21 cellular contexts compared by ENCODE assay signal in genomic region chr5:111232311-111233049, GRCh38. TPM values are rescaled to one million over a fixed set of nuclear protein-coding genes. Genes with fewer than 3 reads are reported as not detected.
DNase-seq lines count a peak whose midpoint lies in the region; ATAC-seq, FAIRE-seq and TF ChIP-seq lines count a peak whose summit lies in the region.
"Had no signal": no experiment of that assay in that cellular context is flagged by ENCODE, and none has a peak within 500 bp of the region (broad histone marks: within the 10 kb centered on the region; RNA-seq: fewer than 3 reads in every experiment).

No MANE protein-coding gene starts in this region.

- no peak for DNase-seq in activated CD4-positive, alpha-beta T cell treated with anti-CD3 and anti-CD28 coated beads for 36 hours
- no peak for DNase-seq in activated CD4-positive, alpha-beta T cell treated with anti-CD3 and anti-CD28 coated beads, Interleukin-2, amount 50 U/mL, for 48 hours
- no peak for DNase-seq in GM19239 (ENCODE audit: insufficient read length, low spot score)
- DNase-seq in activated CD4-positive, alpha-beta memory T cell treated with anti-CD3 and anti-CD28 coated beads, Interleukin-2, amount 10 ng/mL, durations not matched to agents 7 days and 5 days, result no peak
- DNase-seq in effector memory CD8-positive, alpha-beta T cell, result peak in 1 of 3 experiments; percentile 15
- DNase-seq in H54 (ENCODE audit: insufficient read length, low spot score), result no peak
- DNase-seq: activated CD4-positive, CD25-positive, alpha-beta regulatory T cell; cortex of kidney; mucosa of descending colon; NCI-H1417 treated with DMSO at 0.1 percent for 48 hours; right cardiac atrium; stimulated activated CD4-positive, alpha-beta T cell treated with anti-CD3 and anti-CD28 coated beads, Interleukin-15, amount 100 ng/mL, for 24 hours; stomach; SW 1271 had no signal

- intact Hi-C loops in activated CD4-positive, alpha-beta T cell treated with anti-CD3 and anti-CD28 coated beads for 36 hours (cut with DNase I, micrococcal nuclease), result loop anchor here (1.0 to 10.0 kb wide), 4 partner anchors 9 to 1818 kb away; no protein-coding TSS in a partner anchor

- POLR2A ChIA-PET in activated CD4-positive, alpha-beta T cell treated with anti-CD3 and anti-CD28 coated beads for 36 hours (lab: Charles Lee), result interaction anchor here (0.6 to 1.1 kb wide), 5 partner anchors 8 to 23 kb away, joined by 3 to 7 read pairs (median 4); partner anchors contain the start of gene CAMK4
- POLR2A ChIA-PET in activated CD4-positive, alpha-beta memory T cell treated with anti-CD3 and anti-CD28 coated beads, Interleukin-2, amount 10 ng/mL, durations not matched to agents 7 days and 5 days (lab: Charles Lee), result interaction anchor here (1.2 to 2.2 kb wide), 3 partner anchors 8 to 21 kb away, joined by 3 to 28 read pairs (median 3); partner anchors contain the start of gene CAMK4

- FAIRE-seq in GM19239 (lab: Jason Lieb, UNC), result peak; percentile 63
- no peak for FAIRE-seq in H54 (lab: Jason Lieb, UNC)
- FAIRE-seq: A549, frontal cortex, urothelium cell line had no signal

- H3K4me1 Mint-ChIP-seq in activated CD4-positive, alpha-beta T cell treated with anti-CD3 and anti-CD28 coated beads for 36 hours, result peaks cover 91% of the 10 kb centered on the region
- H3K4me1 Mint-ChIP-seq in activated CD4-positive, alpha-beta memory T cell treated with anti-CD3 and anti-CD28 coated beads, Interleukin-2, amount 10 ng/mL, durations not matched to agents 7 days and 5 days, result peaks cover 91% of the 10 kb centered on the region
- H3K4me1 Mint-ChIP-seq in effector memory CD8-positive, alpha-beta T cell (ENCODE audit: low read depth in 2 of 2), result peaks cover 61 to 84% of the 10 kb centered on the region in 2 donors

- no peak for TF ChIP-seq POLR2A in H54 (IDR thresholded peaks at IDR 0.05; ENCODE audit: low read depth, low read length)

- no peaks in the 10 kb centered on the region for H3K9me3 Mint-ChIP-seq in activated CD4-positive, alpha-beta T cell treated with anti-CD3 and anti-CD28 coated beads for 36 hours (ENCODE audit: low read depth)
- H3K9me3 Mint-ChIP-seq in activated CD4-positive, alpha-beta memory T cell treated with anti-CD3 and anti-CD28 coated beads, Interleukin-2, amount 10 ng/mL, durations not matched to agents 7 days and 5 days, result no peaks in the 10 kb centered on the region
- H3K9me3 Mint-ChIP-seq in effector memory CD8-positive, alpha-beta T cell, result no peaks in the 10 kb centered on the region

- peak overlapping the region; percentile 91 for H3K27ac Mint-ChIP-seq in activated CD4-positive, alpha-beta T cell treated with anti-CD3 and anti-CD28 coated beads for 36 hours
- peak overlapping the region; percentile 86 for H3K27ac Mint-ChIP-seq in activated CD4-positive, alpha-beta memory T cell treated with anti-CD3 and anti-CD28 coated beads, Interleukin-2, amount 10 ng/mL, durations not matched to agents 7 days and 5 days
- H3K27ac Mint-ChIP-seq in effector memory CD8-positive, alpha-beta T cell, result peak overlapping the region; percentile 78 to 90

- ATAC-seq in activated CD4-positive, alpha-beta T cell treated with anti-CD3 and anti-CD28 coated beads for 36 hours, result peak; percentile 14
- peak; percentile 57 for ATAC-seq in effector memory CD8-positive, alpha-beta T cell (replicated peaks)
- ATAC-seq in GM21786 (IDR thresholded peaks at IDR 0.05; ENCODE audit: unreplicated experiment) (no peak), GM18870 (IDR thresholded peaks at IDR 0.05; ENCODE audit: unreplicated experiment) (no peak)
- ATAC-seq: A549, left lobe of liver, mucosa of descending colon, right cardiac atrium had no signal

- H3K36me3 Mint-ChIP-seq in activated CD4-positive, alpha-beta T cell treated with anti-CD3 and anti-CD28 coated beads for 36 hours (ENCODE audit: low read depth), result peaks cover 16% of the 10 kb centered on the region
- H3K36me3 Mint-ChIP-seq in activated CD4-positive, alpha-beta memory T cell treated with anti-CD3 and anti-CD28 coated beads, Interleukin-2, amount 10 ng/mL, durations not matched to agents 7 days and 5 days (ENCODE audit: low read depth), result peaks cover 28% of the 10 kb centered on the region
- peaks cover 6% of the 10 kb centered on the region for H3K36me3 Mint-ChIP-seq in effector memory CD8-positive, alpha-beta T cell (ENCODE audit: insufficient read depth)

- CTCF ChIA-PET in activated CD4-positive, alpha-beta T cell treated with anti-CD3 and anti-CD28 coated beads for 36 hours (lab: Charles Lee), result interaction anchor here (1.2 to 2.4 kb wide), 3 partner anchors 8 to 22 kb away, joined by 3 to 11 read pairs (median 4); partner anchors contain the start of gene CAMK4
- CTCF ChIA-PET in activated CD4-positive, alpha-beta memory T cell treated with anti-CD3 and anti-CD28 coated beads, Interleukin-2, amount 10 ng/mL, durations not matched to agents 7 days and 5 days (lab: Charles Lee), result interaction anchor here (1.1 to 2.1 kb wide), 2 partner anchors 8 to 46 kb away, joined by 3 to 8 read pairs; partner anchors contain the start of gene CAMK4

- peak overlapping the region; percentile 43 for H3K4me3 Mint-ChIP-seq in activated CD4-positive, alpha-beta T cell treated with anti-CD3 and anti-CD28 coated beads for 36 hours
- peak overlapping the region; percentile 21 for H3K4me3 Mint-ChIP-seq in activated CD4-positive, alpha-beta memory T cell treated with anti-CD3 and anti-CD28 coated beads, Interleukin-2, amount 10 ng/mL, durations not matched to agents 7 days and 5 days
- H3K4me3 Mint-ChIP-seq in effector memory CD8-positive, alpha-beta T cell, result peak overlapping the region; percentile 22 to 57

- H3K27me3 Mint-ChIP-seq in activated CD4-positive, alpha-beta T cell treated with anti-CD3 and anti-CD28 coated beads for 36 hours, result no peaks in the 10 kb centered on the region
- no peaks in the 10 kb centered on the region for H3K27me3 Mint-ChIP-seq in activated CD4-positive, alpha-beta memory T cell treated with anti-CD3 and anti-CD28 coated beads, Interleukin-2, amount 10 ng/mL, durations not matched to agents 7 days and 5 days
- H3K27me3 Mint-ChIP-seq in effector memory CD8-positive, alpha-beta T cell, result no peaks in the 10 kb centered on the region

RNA-seq across cellular contexts. Expression of gene CAMK4, which starts 8.3 kb away (rescaled TPM):
- total RNA-seq in activated CD4-positive, alpha-beta T cell treated with anti-CD3 and anti-CD28 coated beads for 36 hours, result 10 to 100 TPM; 49.4 to 53.1 TPM
- total RNA-seq in activated CD4-positive, alpha-beta memory T cell treated with anti-CD3 and anti-CD28 coated beads, Interleukin-2, amount 10 ng/mL, durations not matched to agents 7 days and 5 days, result 10 to 100 TPM; 59.5 to 66.1 TPM
- total RNA-seq: HT-29 had no signal

Comparison
In these comparisons a context has a peak if more than half of its experiments do, and no peak if none do; other contexts are left out.
1. ATAC-seq: peak in activated CD4-positive, alpha-beta T cell treated with anti-CD3 and anti-CD28 coated beads for 36 hours (single experiment) and effector memory CD8-positive, alpha-beta T cell (single experiment); none in GM21786 (single experiment) and GM18870 (single experiment).
2. Peak in every context shown above with its lines, with median percentiles within 50 percentile points of each other: H3K27ac Mint-ChIP-seq and H3K4me3 Mint-ChIP-seq.